In the genomic region with DNA sequence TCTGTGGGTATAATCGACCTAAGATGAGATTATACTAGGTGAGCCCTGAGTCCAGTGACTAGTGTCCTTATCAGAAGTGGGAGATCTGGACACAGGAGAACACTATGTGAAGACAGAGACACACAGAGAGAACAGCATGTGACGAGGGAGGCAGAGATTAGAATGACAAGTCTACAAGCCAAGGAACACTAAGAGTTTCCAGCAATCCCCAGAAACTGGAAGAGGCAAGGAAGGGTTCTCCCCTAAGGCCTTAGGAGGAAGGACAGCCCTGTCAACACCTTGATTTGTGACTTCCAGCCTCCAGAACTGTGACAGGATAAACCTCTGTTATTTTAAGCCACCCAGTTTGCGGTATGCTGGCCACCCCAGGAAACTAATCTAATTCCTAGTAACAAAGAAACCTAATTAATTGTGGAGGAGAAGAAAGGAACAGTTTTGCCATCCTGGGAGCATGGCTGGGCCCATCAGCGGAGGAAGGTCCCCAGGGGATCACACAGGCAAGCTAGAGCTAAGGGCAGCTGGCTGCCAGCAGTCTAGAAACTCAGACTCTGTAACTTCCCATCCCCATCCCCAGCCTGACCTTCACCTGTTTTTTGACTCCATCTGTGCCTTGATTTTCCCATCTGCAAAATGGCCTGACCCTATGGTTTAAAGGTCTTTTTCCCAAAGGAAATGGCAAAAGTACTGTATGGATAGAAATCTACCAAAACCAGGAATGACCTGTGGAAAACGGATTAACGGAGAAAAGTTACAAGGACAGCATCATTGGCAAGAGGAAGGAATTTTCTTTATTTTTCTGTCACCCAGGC, we compare ENCODE assay signal across 19 cellular contexts.
"Had no signal": no experiment of that assay in that cellular context is flagged by ENCODE, and none has a peak within 500 bp of the region (broad histone marks: within the 10 kb centered on the region; RNA-seq: fewer than 3 reads in every experiment).

No MANE protein-coding gene starts in this region.

- H3K9me3 ChIP-seq: lower lobe of right lung, neutrophil, pancreas, thoracic aorta, upper lobe of left lung had no signal

- DNase-seq: activated CD4-positive, alpha-beta T cell treated with anti-CD3 and anti-CD28 coated beads for 1 hour; activated CD8-positive, alpha-beta memory T cell treated with anti-CD3 and anti-CD28 coated beads for 24 hours; activated CD8-positive, alpha-beta memory T cell treated with anti-CD3 and anti-CD28 coated beads, Interleukin-2, amount 50 U/mL, for 48 hours; activated effector memory CD4-positive, alpha-beta T cell treated with Interleukin-2 at 50 U/mL for 16 hours; activated naive CD4-positive, alpha-beta T cell treated with anti-CD3 and anti-CD28 coated beads, Interleukin-2, amount 10 ng/mL, durations not matched to agents 7 days and 5 days; activated naive CD8-positive, alpha-beta T cell treated with anti-CD3 and anti-CD28 coated beads, Interleukin-2, amount 50 U/mL, for 24 hours; activated T-cell treated with anti-CD3 and anti-CD28 coated beads, Interleukin-2, amount 50 U/mL, for 48 hours; aorta; dermis blood vessel endothelial cell; foreskin keratinocyte; kidney glomerular epithelial cell; lower lobe of right lung; pancreas; stimulated activated naive B cell treated with anti-CD40 and anti-IgM and Interleukin-4, amounts not matched to agents 10 μg/mL and 1 μg/mL and 100 μg/mL, for 72 hours; upper lobe of left lung had no signal

- H3K27ac ChIP-seq: epithelial cell of prostate, foreskin keratinocyte, lower lobe of right lung, neutrophil, pancreas, thoracic aorta, upper lobe of left lung had no signal

- H3K4me3 Mint-ChIP-seq: activated naive CD4-positive, alpha-beta T cell treated with anti-CD3 and anti-CD28 coated beads, Interleukin-2, amount 10 ng/mL, durations not matched to agents 7 days and 5 days; activated naive CD8-positive, alpha-beta T cell treated with anti-CD3 and anti-CD28 coated beads, Interleukin-2, amount 50 U/mL, for 24 hours; natural killer cell treated with Interleukin-12 subunit alpha and Interleukin-12 subunit beta and Interleukin-15 and Interleukin-18, amount 100 ng/mL, for 72 hours; stimulated activated naive B cell treated with anti-CD40 and anti-IgM and Interleukin-4, amounts not matched to agents 10 μg/mL and 1 μg/mL and 100 μg/mL, for 72 hours had no signal

- ATAC-seq: activated naive CD8-positive, alpha-beta T cell treated with anti-CD3 and anti-CD28 coated beads, Interleukin-2, amount 50 U/mL, for 24 hours; foreskin keratinocyte; lower lobe of right lung; natural killer cell treated with Interleukin-12 subunit alpha and Interleukin-12 subunit beta and Interleukin-15 and Interleukin-18, amount 100 ng/mL, for 72 hours; pancreas; stimulated activated naive B cell treated with anti-CD40 and anti-IgM and Interleukin-4, amounts not matched to agents 10 μg/mL and 1 μg/mL and 100 μg/mL, for 72 hours had no signal

- H3K9me3 Mint-ChIP-seq: activated naive CD4-positive, alpha-beta T cell treated with anti-CD3 and anti-CD28 coated beads, Interleukin-2, amount 10 ng/mL, durations not matched to agents 7 days and 5 days; activated naive CD8-positive, alpha-beta T cell treated with anti-CD3 and anti-CD28 coated beads, Interleukin-2, amount 50 U/mL, for 24 hours; natural killer cell treated with Interleukin-12 subunit alpha and Interleukin-12 subunit beta and Interleukin-15 and Interleukin-18, amount 100 ng/mL, for 72 hours; stimulated activated naive B cell treated with anti-CD40 and anti-IgM and Interleukin-4, amounts not matched to agents 10 μg/mL and 1 μg/mL and 100 μg/mL, for 72 hours had no signal

- H3K27me3 ChIP-seq: foreskin keratinocyte, neutrophil, pancreas, upper lobe of left lung had no signal

- H3K27me3 Mint-ChIP-seq: activated naive CD4-positive, alpha-beta T cell treated with anti-CD3 and anti-CD28 coated beads, Interleukin-2, amount 10 ng/mL, durations not matched to agents 7 days and 5 days; activated naive CD8-positive, alpha-beta T cell treated with anti-CD3 and anti-CD28 coated beads, Interleukin-2, amount 50 U/mL, for 24 hours; natural killer cell treated with Interleukin-12 subunit alpha and Interleukin-12 subunit beta and Interleukin-15 and Interleukin-18, amount 100 ng/mL, for 72 hours; stimulated activated naive B cell treated with anti-CD40 and anti-IgM and Interleukin-4, amounts not matched to agents 10 μg/mL and 1 μg/mL and 100 μg/mL, for 72 hours had no signal

- H3K4me1 ChIP-seq: foreskin keratinocyte, lower lobe of right lung, pancreas, upper lobe of left lung had no signal

- H3K36me3 Mint-ChIP-seq: natural killer cell treated with Interleukin-12 subunit alpha and Interleukin-12 subunit beta and Interleukin-15 and Interleukin-18, amount 100 ng/mL, for 72 hours had no signal

- H3K4me3 ChIP-seq: lower lobe of right lung, pancreas, thoracic aorta, upper lobe of left lung had no signal

- H3K4me1 Mint-ChIP-seq: activated naive CD4-positive, alpha-beta T cell treated with anti-CD3 and anti-CD28 coated beads, Interleukin-2, amount 10 ng/mL, durations not matched to agents 7 days and 5 days; activated naive CD8-positive, alpha-beta T cell treated with anti-CD3 and anti-CD28 coated beads, Interleukin-2, amount 50 U/mL, for 24 hours had no signal

- H3K27ac Mint-ChIP-seq: activated naive CD4-positive, alpha-beta T cell treated with anti-CD3 and anti-CD28 coated beads, Interleukin-2, amount 10 ng/mL, durations not matched to agents 7 days and 5 days; activated naive CD8-positive, alpha-beta T cell treated with anti-CD3 and anti-CD28 coated beads, Interleukin-2, amount 50 U/mL, for 24 hours; natural killer cell treated with Interleukin-12 subunit alpha and Interleukin-12 subunit beta and Interleukin-15 and Interleukin-18, amount 100 ng/mL, for 72 hours; stimulated activated naive B cell treated with anti-CD40 and anti-IgM and Interleukin-4, amounts not matched to agents 10 μg/mL and 1 μg/mL and 100 μg/mL, for 72 hours had no signal
